Comparison of ENCODE assay signal across 8 cellular contexts in the genomic region with DNA sequence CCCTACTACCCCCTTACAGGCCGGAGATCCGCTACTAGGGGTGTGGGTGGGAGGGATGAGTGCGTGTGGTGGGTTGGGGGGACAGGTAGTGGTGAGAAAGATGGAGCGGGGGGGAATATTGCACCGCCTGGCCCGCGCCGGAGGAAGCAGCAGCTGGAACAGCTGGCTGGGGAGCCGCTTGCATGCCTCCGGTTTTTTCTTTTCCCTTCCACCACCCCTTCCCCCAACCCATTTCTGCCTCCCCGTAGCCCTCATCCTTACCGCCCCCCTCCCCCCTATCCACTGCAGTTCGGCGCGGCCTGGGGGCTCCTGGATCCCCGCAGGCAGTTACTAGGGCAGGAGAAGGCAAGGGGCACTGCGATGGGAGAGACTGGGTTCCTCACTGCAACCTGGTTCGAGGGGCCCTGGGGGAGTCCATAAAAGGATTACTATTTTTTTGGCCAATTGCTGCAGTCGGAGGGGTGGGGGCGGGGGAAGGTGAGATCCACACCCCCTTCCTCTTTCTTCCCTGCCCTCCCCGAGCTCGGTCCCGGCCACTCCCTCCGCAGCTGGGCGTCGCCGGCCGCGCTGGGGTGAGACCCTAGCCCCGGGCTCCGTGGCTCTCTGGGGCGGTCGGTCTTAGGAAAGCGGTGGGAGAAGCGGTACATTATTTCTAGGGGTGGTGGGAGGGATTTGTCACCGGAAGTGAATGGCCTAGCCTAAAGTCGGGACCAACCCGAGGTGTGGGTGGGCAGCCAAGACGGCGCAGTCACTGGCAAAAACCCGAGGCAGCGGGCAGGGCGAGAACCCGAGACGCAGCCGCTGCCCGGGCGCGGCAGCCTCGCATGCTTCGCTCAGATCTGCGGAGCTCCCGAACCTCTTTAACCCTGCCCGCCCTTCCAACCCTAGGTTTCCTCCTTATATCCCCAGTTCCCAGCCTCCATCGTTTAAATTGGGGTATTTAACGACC. TPM values are rescaled to one million over a fixed set of nuclear protein-coding genes. Genes with fewer than 3 reads are reported as not detected.
A peak's percentile ranks its signal among the peaks of the same experiment; 100 is the strongest.
DNase-seq lines count a peak whose midpoint lies in the region; ATAC-seq and TF ChIP-seq lines count a peak whose summit lies in the region.

No MANE protein-coding gene starts in this region.

- no peaks in the 10 kb centered on the region for H3K36me3 ChIP-seq in KMS-11 (ENCODE audit: insufficient read depth)

- peak overlapping the region; percentile 88 for H3K27ac Mint-ChIP-seq in activated T-helper 17 cell treated with anti-CD3 and anti-CD28 coated beads, Interleukin-2, amount 50 U/mL, for 72 hours
- H3K27ac Mint-ChIP-seq in naive thymus-derived CD8-positive, alpha-beta T cell, result peak overlapping the region; percentile 99 to 100 (median 100)
- peak overlapping the region; percentile 89 for H3K27ac Mint-ChIP-seq in stimulated activated memory B cell treated with anti-CD40 and anti-IgM and Interleukin-4, amounts not matched to agents 10 μg/mL and 1 μg/mL and 100 μg/mL, for 72 hours

- H3K27me3 Mint-ChIP-seq in activated T-helper 17 cell treated with anti-CD3 and anti-CD28 coated beads, Interleukin-2, amount 50 U/mL, for 72 hours, result no peaks in the 10 kb centered on the region
- no peaks in the 10 kb centered on the region for H3K27me3 Mint-ChIP-seq in naive thymus-derived CD8-positive, alpha-beta T cell
- no peaks in the 10 kb centered on the region for H3K27me3 Mint-ChIP-seq in stimulated activated memory B cell treated with anti-CD40 and anti-IgM and Interleukin-4, amounts not matched to agents 10 μg/mL and 1 μg/mL and 100 μg/mL, for 72 hours

- peaks cover 7% of the 10 kb centered on the region; the same call in 1 of the 2 replicates for H4K20me1 ChIP-seq in KMS-11 (ENCODE audit: insufficient read depth)

- peak overlapping the region; percentile 80 for H3K4me2 ChIP-seq in KMS-11

- peaks cover 22% of the 10 kb centered on the region for H3K79me2 ChIP-seq in KMS-11 (ENCODE audit: insufficient read depth, low read depth)

- H3K4me3 Mint-ChIP-seq in activated T-helper 17 cell treated with anti-CD3 and anti-CD28 coated beads, Interleukin-2, amount 50 U/mL, for 72 hours, result peak overlapping the region; percentile 84
- peak overlapping the region; percentile 90 to 100 (median 100) for H3K4me3 Mint-ChIP-seq in naive thymus-derived CD8-positive, alpha-beta T cell
- H3K4me3 Mint-ChIP-seq in stimulated activated memory B cell treated with anti-CD40 and anti-IgM and Interleukin-4, amounts not matched to agents 10 μg/mL and 1 μg/mL and 100 μg/mL, for 72 hours, result peak overlapping the region; percentile 100

- H3K4me3 ChIP-seq in KMS-11 (IDR thresholded peaks at IDR 0.05; ENCODE audit: insufficient read depth, low read depth, low read length) (no peak overlapping the region), fibroblast of mammary gland (ENCODE audit: control insufficient read depth, low read depth, low read length) (peak overlapping the region; percentile 70)

- DNase-seq in DMS53 treated with DMSO at 0.1 percent for 48 hours (lab: John Stamatoyannopoulos, UW; ENCODE audit: unreplicated experiment) (peak; percentile 66), RPMI8226 (peak; percentile 89), fibroblast of mammary gland (ENCODE audit: low read depth) (peak; percentile 89)
- peak; percentile 66 to 92 (median 82) for DNase-seq in naive thymus-derived CD8-positive, alpha-beta T cell

- peaks cover 22% of the 10 kb centered on the region for H3K4me1 ChIP-seq in KMS-11 (ENCODE audit: low read depth, poor library complexity, severe bottlenecking)

- TF ChIP-seq CTCF in KMS-11 (conservative IDR thresholded peaks at IDR 0.05; ENCODE audit: low read depth, low read length), result no peak
- no peak for TF ChIP-seq CTCF in fibroblast of mammary gland (conservative IDR thresholded peaks at IDR 0.05; ENCODE audit: control insufficient read depth, insufficient read depth, low read depth, low read length)

- H3K36me3 Mint-ChIP-seq in activated T-helper 17 cell treated with anti-CD3 and anti-CD28 coated beads, Interleukin-2, amount 50 U/mL, for 72 hours (ENCODE audit: low read depth), result peaks cover 18% of the 10 kb centered on the region
- peaks cover 8 to 14% (median 8%) of the 10 kb centered on the region in 3 donors for H3K36me3 Mint-ChIP-seq in naive thymus-derived CD8-positive, alpha-beta T cell
- peaks cover 5% of the 10 kb centered on the region for H3K36me3 Mint-ChIP-seq in stimulated activated memory B cell treated with anti-CD40 and anti-IgM and Interleukin-4, amounts not matched to agents 10 μg/mL and 1 μg/mL and 100 μg/mL, for 72 hours

- ATAC-seq in GM21723 (IDR thresholded peaks at IDR 0.05; ENCODE audit: unreplicated experiment), result peak; percentile 50
- peak; percentile 71 for ATAC-seq in activated T-helper 17 cell treated with anti-CD3 and anti-CD28 coated beads, Interleukin-2, amount 50 U/mL, for 72 hours (replicated peaks)
- peak; percentile 47 to 53 for ATAC-seq in naive thymus-derived CD8-positive, alpha-beta T cell
- ATAC-seq in stimulated activated memory B cell treated with anti-CD40 and anti-IgM and Interleukin-4, amounts not matched to agents 10 μg/mL and 1 μg/mL and 100 μg/mL, for 72 hours, result peak; percentile 88

- H3K4me1 Mint-ChIP-seq in activated T-helper 17 cell treated with anti-CD3 and anti-CD28 coated beads, Interleukin-2, amount 50 U/mL, for 72 hours, result peaks cover 14% of the 10 kb centered on the region
- peaks cover 14 to 51% (median 41%) of the 10 kb centered on the region in 4 donors for H3K4me1 Mint-ChIP-seq in naive thymus-derived CD8-positive, alpha-beta T cell
- peaks cover 27% of the 10 kb centered on the region for H3K4me1 Mint-ChIP-seq in stimulated activated memory B cell treated with anti-CD40 and anti-IgM and Interleukin-4, amounts not matched to agents 10 μg/mL and 1 μg/mL and 100 μg/mL, for 72 hours

- H3K27me3 ChIP-seq in KMS-11 (ENCODE audit: insufficient read depth, low read depth), result no peaks in the 10 kb centered on the region

- H3K9ac ChIP-seq in KMS-11, result peak overlapping the region; percentile 91

- POLR2A ChIA-PET in naive thymus-derived CD8-positive, alpha-beta T cell (lab: Charles Lee), result interaction anchor here (0.6 to 18.3 kb wide), 49 partner anchors 8 to 1500 kb away, joined by 3 to 852 read pairs (median 5); a partner anchor contains a TSS

- no peaks in the 10 kb centered on the region for H3K9me3 Mint-ChIP-seq in activated T-helper 17 cell treated with anti-CD3 and anti-CD28 coated beads, Interleukin-2, amount 50 U/mL, for 72 hours
- peaks cover 0 to 31% (median 11%) of the 10 kb centered on the region in 9 donors for H3K9me3 Mint-ChIP-seq in naive thymus-derived CD8-positive, alpha-beta T cell
- H3K9me3 Mint-ChIP-seq in stimulated activated memory B cell treated with anti-CD40 and anti-IgM and Interleukin-4, amounts not matched to agents 10 μg/mL and 1 μg/mL and 100 μg/mL, for 72 hours, result no peaks in the 10 kb centered on the region

- H2AFZ ChIP-seq in KMS-11 (ENCODE audit: low read depth), result peak overlapping the region; percentile 79

- H3K27ac ChIP-seq in KMS-11, result peak overlapping the region; percentile 94

RNA-seq across cellular contexts. Expression of a gene that starts 0.8 kb away (rescaled TPM):
- total RNA-seq in activated T-helper 17 cell treated with anti-CD3 and anti-CD28 coated beads, Interleukin-2, amount 50 U/mL, for 72 hours, result 10 to 100 TPM; 16.6 to 17.7 TPM
- total RNA-seq in naive thymus-derived CD8-positive, alpha-beta T cell, result 10 to 100 TPM; 76.0 to 77.0 TPM
- polyA plus RNA-seq in naive thymus-derived CD8-positive, alpha-beta T cell, result 100 to 1,000 TPM; 112 to 126 (median 125) TPM

RNA-seq across cellular contexts. Expression of a gene that starts 24.3 kb away (rescaled TPM):
- total RNA-seq in activated T-helper 17 cell treated with anti-CD3 and anti-CD28 coated beads, Interleukin-2, amount 50 U/mL, for 72 hours, result not detected
- under 1 TPM in 1 of 2 experiments, not detected in 1; 0.33 TPM for total RNA-seq in naive thymus-derived CD8-positive, alpha-beta T cell
- polyA plus RNA-seq in naive thymus-derived CD8-positive, alpha-beta T cell, result under 1 TPM in 1 of 3 donors, not detected in 2; 0.08 TPM

RNA-seq across cellular contexts. Expression of a gene that starts 35.1 kb away (rescaled TPM):
- total RNA-seq in activated T-helper 17 cell treated with anti-CD3 and anti-CD28 coated beads, Interleukin-2, amount 50 U/mL, for 72 hours, result 10 to 100 TPM; 16.7 to 19.3 TPM
- 10 to 100 TPM; 38.6 to 39.9 TPM for total RNA-seq in naive thymus-derived CD8-positive, alpha-beta T cell
- 1 to 10 TPM; 3.6 to 6.3 (median 4.2) TPM for polyA plus RNA-seq in naive thymus-derived CD8-positive, alpha-beta T cell

Comparison
In these comparisons a context has a peak if more than half of its experiments do, and no peak if none do; other contexts are left out.
1. RNA of a gene that starts 0.8 kb away (total RNA-seq): 76.0 to 77.0 TPM in naive thymus-derived CD8-positive, alpha-beta T cell; 16.6 to 17.7 TPM in activated T-helper 17 cell treated with anti-CD3 and anti-CD28 coated beads, Interleukin-2, amount 50 U/mL, for 72 hours; every median in the first group is over 4 times any median in the second.
2. Peak in every context shown above with its lines, with median percentiles within 50 percentile points of each other: DNase-seq, ATAC-seq, H3K27ac Mint-ChIP-seq and H3K4me3 Mint-ChIP-seq.